22 cellular contexts compared by ENCODE assay signal in the genomic region with DNA sequence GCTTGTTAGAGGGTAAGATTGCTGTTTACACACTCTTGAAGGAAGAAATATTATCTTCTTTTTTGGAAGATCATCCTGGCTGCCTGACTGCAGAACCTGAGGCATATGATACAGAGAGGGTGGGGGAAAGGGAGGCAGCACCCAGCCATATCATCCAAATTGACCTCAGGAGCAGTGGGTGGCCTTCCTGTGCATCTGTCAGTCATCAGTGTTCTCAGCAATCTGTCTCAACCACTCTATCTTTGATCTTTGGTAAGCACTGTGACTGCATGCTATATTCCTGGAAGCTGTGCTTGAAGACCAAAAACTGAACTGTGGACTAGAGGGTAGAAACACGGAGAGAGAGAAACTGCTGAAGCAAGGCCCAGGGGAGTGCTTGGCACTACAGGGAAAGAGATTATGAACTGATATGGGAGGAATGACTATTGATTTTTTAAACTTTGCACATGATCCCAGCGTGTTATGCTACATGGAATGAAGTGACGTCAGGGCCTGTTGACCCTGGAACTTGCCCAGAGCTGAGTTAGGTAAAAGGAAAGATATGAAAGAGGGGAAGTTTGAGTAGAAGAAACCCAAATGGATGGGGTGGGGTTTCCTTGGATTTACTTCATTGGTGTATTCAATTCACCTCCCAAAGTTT.
"Had no signal": no experiment of that assay in that cellular context is flagged by ENCODE, and none has a peak within 500 bp of the region (broad histone marks: within the 10 kb centered on the region; RNA-seq: fewer than 3 reads in every experiment).

No MANE protein-coding gene starts in this region.

- H3K36me3 ChIP-seq: esophagus muscularis mucosa, heart right ventricle, left lung, right atrium auricular region, spleen, transverse colon had no signal

- H3K27me3 ChIP-seq: esophagus muscularis mucosa, foreskin keratinocyte, heart right ventricle, left lung, right atrium auricular region, spleen, testis, transverse colon had no signal

- DNase-seq: activated B cell treated with CpG ODN at 0.5 μM for 24 hours; activated CD8-positive, alpha-beta memory T cell treated with anti-CD3 and anti-CD28 coated beads, Interleukin-2, amount 10 ng/mL, durations not matched to agents 7 days and 5 days; activated CD8-positive, alpha-beta T cell treated with anti-CD3 and anti-CD28 coated beads, Interleukin-2, amount 10 ng/mL, durations not matched to agents 7 days and 5 days; activated naive CD4-positive, alpha-beta T cell treated with Interleukin-2 at 50 U/mL for 16 hours; activated T-cell treated with anti-CD3 and anti-CD28 coated beads, Interleukin-2, amount 50 U/mL, for 72 hours; anterior cingulate cortex; dermis blood vessel endothelial cell; effector CD4-positive, alpha-beta T cell; foreskin keratinocyte; heart right ventricle; kidney glomerular epithelial cell; left lung; mammary epithelial cell; naive thymus-derived CD4-positive, alpha-beta T cell; nucleus accumbens; spleen; stimulated activated naive CD4-positive, alpha-beta T cell treated with Interleukin-2 at 50 U/mL for 16 hours; T-helper 1 cell; testis; transverse colon had no signal

- H3K4me1 ChIP-seq: esophagus muscularis mucosa, foreskin keratinocyte, heart right ventricle, left lung, right atrium auricular region, spleen, testis, transverse colon had no signal

- ATAC-seq: activated CD8-positive, alpha-beta memory T cell treated with anti-CD3 and anti-CD28 coated beads, Interleukin-2, amount 10 ng/mL, durations not matched to agents 7 days and 5 days; activated CD8-positive, alpha-beta T cell treated with anti-CD3 and anti-CD28 coated beads, Interleukin-2, amount 10 ng/mL, durations not matched to agents 7 days and 5 days; activated T-cell treated with anti-CD3 and anti-CD28 coated beads, Interleukin-2, amount 50 U/mL, for 72 hours; foreskin keratinocyte; heart right ventricle; left lung; naive thymus-derived CD4-positive, alpha-beta T cell had no signal

- H3K27ac ChIP-seq: esophagus muscularis mucosa, foreskin keratinocyte, heart right ventricle, left lung, right atrium auricular region, spleen, testis, transverse colon had no signal

- H3K4me3 ChIP-seq: esophagus muscularis mucosa, heart right ventricle, left lung, right atrium auricular region, spleen, testis, transverse colon had no signal

- H3K9me3 ChIP-seq: testis had no signal
